ENCODE assay signal across 8 cellular contexts in genomic region chr19:44643605-44644390, GRCh38.
DNase-seq lines count a peak whose midpoint lies in the region; ATAC-seq lines count a peak whose summit lies in the region.

TSS of gene PVR (plus strand) at chr19:44643910. CDS start at chr19:44644097, 187 bp downstream.

- no peaks in the 10 kb centered on the region for H3K27me3 Mint-ChIP-seq in stimulated activated naive CD8-positive, alpha-beta T cell treated with anti-CD3 and anti-CD28 coated beads, Interleukin-15, amount 100 ng/mL, for 72 hours

- H3K4me1 Mint-ChIP-seq in stimulated activated naive CD8-positive, alpha-beta T cell treated with anti-CD3 and anti-CD28 coated beads, Interleukin-15, amount 100 ng/mL, for 72 hours = peaks cover 4% of the 10 kb centered on the region

- peak within 1 kb of the TSS; percentile 44 for H3K9ac ChIP-seq in muscle layer of colon (ENCODE audit: low read length)

- H3K4me3 Mint-ChIP-seq in stimulated activated naive CD8-positive, alpha-beta T cell treated with anti-CD3 and anti-CD28 coated beads, Interleukin-15, amount 100 ng/mL, for 72 hours = peak within 1 kb of the TSS; percentile 88 to 91

- peaks cover 13% of the 10 kb centered on the region for H3K4me1 ChIP-seq in muscle layer of colon (ENCODE audit: insufficient read depth, low read length)

- H3K27ac Mint-ChIP-seq in stimulated activated naive CD8-positive, alpha-beta T cell treated with anti-CD3 and anti-CD28 coated beads, Interleukin-15, amount 100 ng/mL, for 72 hours = peak within 1 kb of the TSS; percentile 86 to 89

- no peaks in the 10 kb centered on the region for H3K9me3 Mint-ChIP-seq in stimulated activated naive CD8-positive, alpha-beta T cell treated with anti-CD3 and anti-CD28 coated beads, Interleukin-15, amount 100 ng/mL, for 72 hours

- H3K27me3 ChIP-seq in muscle layer of colon (ENCODE audit: control insufficient read depth in 1 of 2, insufficient read depth in 2 of 2, low read length in 2 of 2) = no peaks in the 10 kb centered on the region

- H3K9me3 ChIP-seq in muscle layer of colon (ENCODE audit: low read length) = no peaks in the 10 kb centered on the region

- H3K4me3 ChIP-seq in muscle layer of colon (ENCODE audit: low read depth in 1 of 2, low read length in 2 of 2) = peak within 1 kb of the TSS; percentile 67 to 96

- DNase-seq in AG08396 (ENCODE audit: low spot score) = peak; percentile 96
- peak; percentile 78 for DNase-seq in HCEC 1CT
- peak; percentile 80 for DNase-seq in NCI-H774 (lab: John Stamatoyannopoulos, UW)
- peak; percentile 66 to 72 for DNase-seq in activated T-cell treated with anti-CD3 and anti-CD28 coated beads, Interleukin-2, amount 50 U/mL, for 48 hours
- DNase-seq in fibroblast of peridontal ligament (ENCODE audit: extremely low read depth) = peak; percentile 53
- DNase-seq in stimulated activated naive CD8-positive, alpha-beta T cell treated with anti-CD3 and anti-CD28 coated beads, Interleukin-15, amount 100 ng/mL, for 72 hours = peak; percentile 46 to 58

- peak; percentile 88 for ATAC-seq in stimulated activated naive CD8-positive, alpha-beta T cell treated with anti-CD3 and anti-CD28 coated beads, Interleukin-15, amount 100 ng/mL, for 72 hours
- no peak for ATAC-seq in HG03280 (IDR thresholded peaks at IDR 0.05; ENCODE audit: unreplicated experiment)

- peak within 1 kb of the TSS; percentile 78 for H3K27ac ChIP-seq in muscle layer of colon (ENCODE audit: low read depth, low read length)

- H3K36me3 ChIP-seq in muscle layer of colon (ENCODE audit: insufficient read depth, low read length) = peaks cover 6% of the 10 kb centered on the region
